ENCODE assay signal across 8 cellular contexts in genomic region chr22:45240137-45240809, GRCh38. TPM values are rescaled to one million over a fixed set of nuclear protein-coding genes. Genes with fewer than 3 reads are reported as not detected.
DNase-seq lines count a peak whose midpoint lies in the region; ATAC-seq and TF ChIP-seq lines count a peak whose summit lies in the region.

No MANE protein-coding gene starts in this region.

- peaks cover 74% of the 10 kb centered on the region for H3K4me1 Mint-ChIP-seq in CD14-positive monocyte

- H3K36me3 Mint-ChIP-seq in CD14-positive monocyte = peaks cover 25 to 40% of the 10 kb centered on the region in 2 donors

- peak overlapping the region; percentile 98 for H3K4me3 Mint-ChIP-seq in CD14-positive monocyte

- H3K9ac ChIP-seq in endocrine pancreas (ENCODE audit: control insufficient read depth, insufficient read depth, low read length) = peak overlapping the region; percentile 61

- DNase-seq in CD14-positive monocyte (ENCODE audit: low spot score) (no peak), tibial nerve (ENCODE audit: low spot score in 2 of 2) (no peak), NCI-H2081 treated with DMSO at 0.1 percent for 48 hours (lab: John Stamatoyannopoulos, UW) (no peak)
- peak; percentile 12 for DNase-seq in activated CD4-positive, alpha-beta T cell treated with anti-CD3 and anti-CD28 coated beads for 1 hour

- H3K4me1 ChIP-seq in endocrine pancreas (ENCODE audit: control insufficient read depth, insufficient read depth, low read length) (no peaks in the 10 kb centered on the region), muscle layer of duodenum (ENCODE audit: control insufficient read depth in 1 of 2, insufficient read depth in 2 of 2, low read length in 2 of 2) (peaks cover 10 to 30% of the 10 kb centered on the region in 2 donors), tibial nerve (peaks cover 0 to 68% (median 27%) of the 10 kb centered on the region in 4 donors)

- TF ChIP-seq EP300 in tibial nerve (IDR thresholded peaks at IDR 0.05) = no peak

- no peak for TF ChIP-seq CTCF in CD14-positive monocyte (IDR thresholded peaks at IDR 0.05)
- TF ChIP-seq CTCF in tibial nerve (IDR thresholded peaks at IDR 0.05) = no peak

- H3K36me3 ChIP-seq in endocrine pancreas (ENCODE audit: control insufficient read depth, insufficient read depth, low read length) = no peaks in the 10 kb centered on the region
- no peaks in the 10 kb centered on the region for H3K36me3 ChIP-seq in muscle layer of duodenum (ENCODE audit: control insufficient read depth in 1 of 2, insufficient read depth in 2 of 2, low read length in 2 of 2)
- H3K36me3 ChIP-seq in tibial nerve = peaks cover 0 to 17% (median 0%) of the 10 kb centered on the region in 3 donors

- H3K9me3 ChIP-seq in endocrine pancreas (ENCODE audit: control insufficient read depth, low read length) (no peaks in the 10 kb centered on the region), muscle layer of duodenum (ENCODE audit: control insufficient read depth in 1 of 2, low read length in 2 of 2) (no peaks in the 10 kb centered on the region), tibial nerve (no peaks in the 10 kb centered on the region)

- TF ChIP-seq POLR2A in tibial nerve (IDR thresholded peaks at IDR 0.05) = no peak

- peak; percentile 27 for ATAC-seq in HG02759 (IDR thresholded peaks at IDR 0.05; ENCODE audit: unreplicated experiment)
- ATAC-seq in HG02840 (IDR thresholded peaks at IDR 0.05; ENCODE audit: low FRiP score, unreplicated experiment) = no peak

- 0 to 1% methylated on average over 37 to 43 of the region's 72 CpGs for WGBS in tibial nerve, 2 donors

- H3K9me3 Mint-ChIP-seq in CD14-positive monocyte = no peaks in the 10 kb centered on the region

- H3K27me3 ChIP-seq in endocrine pancreas (ENCODE audit: control insufficient read depth, insufficient read depth, low read length) = no peaks in the 10 kb centered on the region
- H3K27me3 ChIP-seq in muscle layer of duodenum (ENCODE audit: low read depth, low read length) = no peaks in the 10 kb centered on the region
- no peaks in the 10 kb centered on the region for H3K27me3 ChIP-seq in tibial nerve

- H3K27ac Mint-ChIP-seq in CD14-positive monocyte = peak overlapping the region; percentile 88 to 95 (median 94)

- intact Hi-C loops in CD14-positive monocyte (cut with micrococcal nuclease) = loop anchor here (2.0 to 5.0 kb wide), 2 partner anchors 29 to 33 kb away; no protein-coding TSS in a partner anchor

- H3K4me3 ChIP-seq in endocrine pancreas (ENCODE audit: control insufficient read depth, insufficient read depth, low read length) = no peak overlapping the region
- H3K4me3 ChIP-seq in muscle layer of duodenum (ENCODE audit: low read depth in 1 of 2, low read length in 2 of 2) = peak overlapping the region; percentile 64 to 81
- peak overlapping the region; percentile 62 to 89 (median 74) for H3K4me3 ChIP-seq in tibial nerve

- no peak overlapping the region for H3K27ac ChIP-seq in muscle layer of duodenum (ENCODE audit: low read length)
- H3K27ac ChIP-seq in tibial nerve = peak overlapping the region in 3 of 4 donors; percentile 65 to 85 (median 74)

- peaks cover 0 to 6% (median 3%) of the 10 kb centered on the region in 3 donors for H3K27me3 Mint-ChIP-seq in CD14-positive monocyte (ENCODE audit: low read depth in 3 of 3)

RNA-seq across cellular contexts. Expression of gene KIAA0930, which starts 0.4 kb away (rescaled TPM):
- 10 to 100 TPM; 14.0 to 15.6 TPM for polyA plus RNA-seq in CD14-positive monocyte
- 10 to 100 TPM; 51.6 to 64.9 (median 62.0) TPM for total RNA-seq in tibial nerve

RNA-seq across cellular contexts. Expression of gene UPK3A, which starts 44.5 kb away (rescaled TPM):
- 10 to 100 TPM; 14.0 to 19.0 TPM for polyA plus RNA-seq in CD14-positive monocyte
- not detected for total RNA-seq in tibial nerve
